In genomic region chr7:99409814-99410213, GRCh38 we compare ENCODE assay signal across 2 cellular contexts.
TF ChIP-seq lines count a peak whose summit lies in the region.

No MANE protein-coding gene starts in this region.

TF ChIP-seq in SK-N-SH, 30 proteins besides CTCF, POLR2A, EP300 and RAD21 (continued from another document):
- TF ChIP-seq REST (IDR thresholded peaks at IDR 0.05; ENCODE audit: low read depth, low read length) (no peak), RXRA (IDR thresholded peaks at IDR 0.05; ENCODE audit: borderline replicate concordance, low read depth) (no peak), USF1 (IDR thresholded peaks at IDR 0.05; ENCODE audit: borderline replicate concordance, low read depth) (no peak), MXI1 (IDR thresholded peaks at IDR 0.05; ENCODE audit: low read depth, low read length) (no peak), YY1 (IDR thresholded peaks at IDR 0.05; ENCODE audit: low read depth) (no peak), ZBTB33 (IDR thresholded peaks at IDR 0.05; ENCODE audit: borderline replicate concordance, low read depth) (no peak), TEAD4 (IDR thresholded peaks at IDR 0.05; ENCODE audit: borderline replicate concordance, insufficient read depth) (no peak), SMC3 (IDR thresholded peaks at IDR 0.05; ENCODE audit: low read depth, low read length) (no peak)

TF ChIP-seq in SK-N-SH treated with all-trans-retinoic acid at 6 μM for 48 hours, 23 proteins besides CTCF, POLR2A, EP300 and RAD21 (continued from another document):
- TF ChIP-seq CREB5 (CRISPR knock-in tag; IDR thresholded peaks at IDR 0.05; ENCODE audit: low read depth) = no peak
- TF ChIP-seq OSR1 (CRISPR knock-in tag; IDR thresholded peaks at IDR 0.05) = no peak
- TF ChIP-seq ESRRG (CRISPR knock-in tag; IDR thresholded peaks at IDR 0.05) = no peak
- TF ChIP-seq ISL1 (CRISPR knock-in tag; IDR thresholded peaks at IDR 0.05) = no peak
- TF ChIP-seq POU6F1 (CRISPR knock-in tag; IDR thresholded peaks at IDR 0.05; ENCODE audit: borderline replicate concordance, low read depth) = no peak
- no peak for TF ChIP-seq RARB (CRISPR knock-in tag; IDR thresholded peaks at IDR 0.05)
- no peak for TF ChIP-seq ZFP30 (CRISPR knock-in tag; IDR thresholded peaks at IDR 0.05)
- TF ChIP-seq TSHZ2 (CRISPR knock-in tag; IDR thresholded peaks at IDR 0.05) = no peak
